In the genomic region with DNA sequence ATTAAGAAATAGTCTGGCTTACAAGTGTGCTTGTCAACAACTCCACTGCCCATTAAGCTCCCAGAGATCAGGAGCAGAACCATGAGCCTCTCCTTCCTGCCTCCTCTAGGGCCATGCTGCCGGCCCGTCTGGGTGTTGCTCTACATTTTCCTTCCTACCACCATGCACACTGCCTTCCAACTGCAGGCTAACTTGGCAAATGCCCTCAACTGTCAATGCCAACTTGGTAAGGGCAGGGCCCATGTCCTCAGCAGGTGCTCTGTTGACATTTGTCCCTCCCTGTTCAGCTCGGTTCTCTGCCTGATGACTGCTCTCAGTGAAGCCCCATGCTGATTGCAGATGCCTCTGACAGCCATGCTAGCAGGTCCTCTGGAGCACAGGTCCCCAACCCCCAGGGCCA, we compare ENCODE assay signal across 26 cellular contexts.
"Had no signal": no experiment of that assay in that cellular context is flagged by ENCODE, and none has a peak within 500 bp of the region (broad histone marks: within the 10 kb centered on the region; RNA-seq: fewer than 3 reads in every experiment).

No MANE protein-coding gene starts in this region.

- ATAC-seq: activated CD4-positive, alpha-beta T cell treated with anti-CD3 and anti-CD28 coated beads for 36 hours; activated CD8-positive, alpha-beta T cell treated with anti-CD3 and anti-CD28 coated beads, Interleukin-2, amount 10 ng/mL, durations not matched to agents 7 days and 5 days; Panc1; WTC11 had no signal

- H3K9me3 ChIP-seq: ascending aorta had no signal

- H3K4me3 ChIP-seq: ascending aorta, cardiac muscle cell had no signal

- H3K9me3 Mint-ChIP-seq: activated CD4-positive, alpha-beta T cell treated with anti-CD3 and anti-CD28 coated beads, Interleukin-2, amount 10 ng/mL, durations not matched to agents 7 days and 5 days; activated naive CD4-positive, alpha-beta T cell treated with anti-CD3 and anti-CD28 coated beads, Interleukin-2, amount 50 U/mL, for 24 hours; activated naive CD8-positive, alpha-beta T cell treated with anti-CD3 and anti-CD28 coated beads, Interleukin-2, amount 10 ng/mL, durations not matched to agents 7 days and 5 days; activated T-cell treated with anti-CD3 and anti-CD28 coated beads, Interleukin-2, amount 50 U/mL, for 24 hours; activated T-helper 2 cell treated with anti-CD3 and anti-CD28 coated beads, Interferon-gamma antibody, Interleukin-2, Interleukin-4, amounts not matched to agents 10 μg/mL and 5 μg/mL and 100 μg/mL, durations not matched to agents 14 hours and 24 hours and 36 hours; IgD-negative memory B cell; WTC11 had no signal

- H3K4me1 ChIP-seq: ascending aorta had no signal

- H3K27me3 Mint-ChIP-seq: activated CD4-positive, alpha-beta T cell treated with anti-CD3 and anti-CD28 coated beads for 36 hours; activated CD4-positive, alpha-beta T cell treated with anti-CD3 and anti-CD28 coated beads, Interleukin-2, amount 10 ng/mL, durations not matched to agents 7 days and 5 days; activated naive CD8-positive, alpha-beta T cell treated with anti-CD3 and anti-CD28 coated beads, Interleukin-2, amount 10 ng/mL, durations not matched to agents 7 days and 5 days; activated T-cell treated with anti-CD3 and anti-CD28 coated beads, Interleukin-2, amount 50 U/mL, for 24 hours had no signal

- H3K27ac Mint-ChIP-seq: activated CD4-positive, alpha-beta T cell treated with anti-CD3 and anti-CD28 coated beads for 36 hours; activated CD4-positive, alpha-beta T cell treated with anti-CD3 and anti-CD28 coated beads, Interleukin-2, amount 10 ng/mL, durations not matched to agents 7 days and 5 days; activated CD8-positive, alpha-beta T cell treated with anti-CD3 and anti-CD28 coated beads, Interleukin-2, amount 10 ng/mL, durations not matched to agents 7 days and 5 days; activated naive CD4-positive, alpha-beta T cell treated with anti-CD3 and anti-CD28 coated beads, Interleukin-2, amount 50 U/mL, for 24 hours; activated naive CD8-positive, alpha-beta T cell treated with anti-CD3 and anti-CD28 coated beads, Interleukin-2, amount 10 ng/mL, durations not matched to agents 7 days and 5 days; activated T-cell treated with anti-CD3 and anti-CD28 coated beads, Interleukin-2, amount 50 U/mL, for 24 hours; activated T-helper 2 cell treated with anti-CD3 and anti-CD28 coated beads, Interferon-gamma antibody, Interleukin-2, Interleukin-4, amounts not matched to agents 10 μg/mL and 5 μg/mL and 100 μg/mL, durations not matched to agents 14 hours and 24 hours and 36 hours; IgD-negative memory B cell; WTC11 had no signal

- H3K4me3 Mint-ChIP-seq: activated CD4-positive, alpha-beta T cell treated with anti-CD3 and anti-CD28 coated beads for 36 hours; activated CD4-positive, alpha-beta T cell treated with anti-CD3 and anti-CD28 coated beads, Interleukin-2, amount 10 ng/mL, durations not matched to agents 7 days and 5 days; activated CD8-positive, alpha-beta T cell treated with anti-CD3 and anti-CD28 coated beads, Interleukin-2, amount 10 ng/mL, durations not matched to agents 7 days and 5 days; activated naive CD4-positive, alpha-beta T cell treated with anti-CD3 and anti-CD28 coated beads, Interleukin-2, amount 50 U/mL, for 24 hours; activated naive CD8-positive, alpha-beta T cell treated with anti-CD3 and anti-CD28 coated beads, Interleukin-2, amount 10 ng/mL, durations not matched to agents 7 days and 5 days; activated T-cell treated with anti-CD3 and anti-CD28 coated beads, Interleukin-2, amount 50 U/mL, for 24 hours; IgD-negative memory B cell; WTC11 had no signal

- H3K36me3 ChIP-seq: ascending aorta, cardiac muscle cell had no signal

- H3K4me1 Mint-ChIP-seq: activated CD4-positive, alpha-beta T cell treated with anti-CD3 and anti-CD28 coated beads for 36 hours; activated CD4-positive, alpha-beta T cell treated with anti-CD3 and anti-CD28 coated beads, Interleukin-2, amount 10 ng/mL, durations not matched to agents 7 days and 5 days; activated naive CD4-positive, alpha-beta T cell treated with anti-CD3 and anti-CD28 coated beads, Interleukin-2, amount 50 U/mL, for 24 hours; activated naive CD8-positive, alpha-beta T cell treated with anti-CD3 and anti-CD28 coated beads, Interleukin-2, amount 10 ng/mL, durations not matched to agents 7 days and 5 days; IgD-negative memory B cell had no signal

- DNase-seq: activated CD4-positive, alpha-beta T cell treated with anti-CD3 and anti-CD28 coated beads for 36 hours; activated CD4-positive, alpha-beta T cell treated with anti-CD3 and anti-CD28 coated beads, Interleukin-2, amount 10 ng/mL, durations not matched to agents 7 days and 5 days; activated CD4-positive, alpha-beta T cell treated with anti-CD3 and anti-CD28 coated beads, Interleukin-2, amount 50 U/mL, for 48 hours; activated CD8-positive, alpha-beta T cell treated with anti-CD3 and anti-CD28 coated beads, Interleukin-2, amount 10 ng/mL, durations not matched to agents 7 days and 5 days; activated gamma-delta T cell; activated naive CD4-positive, alpha-beta T cell treated with Interleukin-2 at 50 U/mL for 16 hours; activated naive CD8-positive, alpha-beta T cell treated with anti-CD3 and anti-CD28 coated beads, Interleukin-2, amount 10 ng/mL, durations not matched to agents 7 days and 5 days; activated T-cell treated with anti-CD3 and anti-CD28 coated beads, Interleukin-2, amount 50 U/mL, for 24 hours; amygdala; Karpas-422; KBM-7; NCI-H1048; NCI-H1436 treated with DMSO at 0.1 percent for 48 hours; NCI-H1694 treated with DMSO at 0.1 percent for 48 hours; NCI-H2029; NCI-H510A; NCI-H526; NCI-H774; SIG-M5 had no signal

- H3K36me3 Mint-ChIP-seq: activated naive CD4-positive, alpha-beta T cell treated with anti-CD3 and anti-CD28 coated beads, Interleukin-2, amount 50 U/mL, for 24 hours; activated naive CD8-positive, alpha-beta T cell treated with anti-CD3 and anti-CD28 coated beads, Interleukin-2, amount 10 ng/mL, durations not matched to agents 7 days and 5 days; IgD-negative memory B cell; WTC11 had no signal

- H3K27me3 ChIP-seq: ascending aorta, cardiac muscle cell had no signal

- H3K27ac ChIP-seq: ascending aorta, cardiac muscle cell had no signal
